ENCODE assay signal across 8 cellular contexts in the genomic region with DNA sequence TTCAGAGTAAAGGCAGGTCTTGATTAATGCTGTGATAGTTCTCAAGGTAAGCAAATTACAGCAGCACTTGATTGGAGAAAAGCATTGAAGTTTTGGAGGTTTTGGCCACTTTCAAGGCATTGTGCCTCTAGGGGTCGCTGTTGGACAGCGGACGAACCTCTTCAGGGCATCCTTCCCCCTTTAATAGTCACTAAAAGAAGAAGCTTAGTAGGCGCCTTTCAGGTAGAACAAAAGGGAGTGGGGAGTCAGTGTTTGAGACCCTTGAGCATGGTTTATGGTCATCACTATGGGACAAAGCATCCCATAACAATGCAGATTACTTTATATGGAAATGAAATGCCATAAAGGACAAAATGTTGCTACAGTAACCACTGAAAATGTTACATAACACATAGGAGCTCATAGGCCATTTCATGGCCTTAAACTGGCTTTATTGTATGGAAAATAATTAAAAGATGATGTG.
DNase-seq lines count a peak whose midpoint lies in the region; ATAC-seq, FAIRE-seq and TF ChIP-seq lines count a peak whose summit lies in the region.

No MANE protein-coding gene starts in this region.

- H3K36me3 ChIP-seq in adrenal gland (replicated peaks in 1 of 2) (no peaks in the 10 kb centered on the region), prostate gland (no peaks in the 10 kb centered on the region), upper lobe of right lung (no peaks in the 10 kb centered on the region)

- DNase-seq in NCI-H1092 treated with DMSO at 0.1 percent for 48 hours (lab: John Stamatoyannopoulos, UW) (peak; percentile 56), SW480 (ENCODE audit: low spot score) (peak; percentile 49), adrenal gland (peak; percentile 70 to 96 (median 88)), left ventricle myocardium superior (peak; percentile 87), prostate gland (ENCODE audit: low spot score) (peak; percentile 82), upper lobe of right lung (peak; percentile 84)

- H3K27me3 ChIP-seq in adrenal gland (no peaks in the 10 kb centered on the region), prostate gland (replicated peaks; ENCODE audit: insufficient read depth) (no peaks in the 10 kb centered on the region), upper lobe of right lung (no peaks in the 10 kb centered on the region)

- H3K27ac ChIP-seq in adrenal gland (peak overlapping the region; percentile 59 to 86 (median 76)), prostate gland (peak overlapping the region; percentile 56 to 74), upper lobe of right lung (peak overlapping the region; percentile 18)

- H3K9me3 ChIP-seq in adrenal gland (replicated peaks in 1 of 3) (no peaks in the 10 kb centered on the region), prostate gland (no peaks in the 10 kb centered on the region), upper lobe of right lung (no peaks in the 10 kb centered on the region)

- TF ChIP-seq POLR2A in adrenal gland (IDR thresholded peaks at IDR 0.05) (no peak), prostate gland (IDR thresholded peaks at IDR 0.05) (peak; percentile 12)

- intact Hi-C loops in adrenal gland (cut with DNase I) (loop anchor here in 1 of 2 donors (10.0 kb wide), 2 partner anchors 193 to 763 kb away; a partner anchor contains a TSS), left ventricle myocardium superior (cut with micrococcal nuclease) (loop anchor here (5.0 kb wide), 1 partner anchor 1270 kb away; no protein-coding TSS in a partner anchor), prostate gland (cut with DNase I) (loop anchor here (5.0 kb wide), 1 partner anchor 195 kb away; no protein-coding TSS in a partner anchor), upper lobe of right lung (cut with DNase I) (loop anchor here (5.0 kb wide), 1 partner anchor 1190 kb away; no protein-coding TSS in a partner anchor)

- peak; percentile 84 to 95 (median 90) for TF ChIP-seq CTCF in adrenal gland (IDR thresholded peaks at IDR 0.05)
- peak; percentile 85 to 89 (median 87) for TF ChIP-seq CTCF in prostate gland (IDR thresholded peaks at IDR 0.05)
- TF ChIP-seq CTCF in upper lobe of right lung (IDR thresholded peaks at IDR 0.05), result peak; percentile 89

- H3K4me3 ChIP-seq in adrenal gland, result peak overlapping the region in 3 of 4 donors; percentile 19 to 65 (median 53)
- peak overlapping the region; percentile 5 to 29 for H3K4me3 ChIP-seq in prostate gland
- H3K4me3 ChIP-seq in upper lobe of right lung, result peak overlapping the region; percentile 39

- FAIRE-seq in G401.6 (lab: Jason Lieb, UNC), result peak; percentile 19

- peaks cover 5 to 22% of the 10 kb centered on the region in 2 donors for H3K4me1 ChIP-seq in adrenal gland (replicated peaks in 1 of 2)
- no peaks in the 10 kb centered on the region for H3K4me1 ChIP-seq in prostate gland (replicated peaks)
- H3K4me1 ChIP-seq in upper lobe of right lung, result peaks cover 8% of the 10 kb centered on the region

- ATAC-seq in HG02610 (IDR thresholded peaks at IDR 0.05; ENCODE audit: unreplicated experiment) (peak; percentile 73), left ventricle myocardium superior (peak; percentile 90), upper lobe of right lung (peak; percentile 93)

- 1 to 4% (median 2%) methylated on average over 4 of the region's 4 CpGs for WGBS in adrenal gland, 4 donors
- WGBS in prostate gland, result 2% methylated on average over 4 of the region's 4 CpGs

Comparison
In these comparisons a context has a peak if more than half of its experiments do, and no peak if none do; other contexts are left out.
1. Peak in every context shown above with its lines: DNase-seq, ATAC-seq, H3K4me3 ChIP-seq and H3K27ac ChIP-seq.
2. H3K27ac ChIP-seq: peak in every context shown above with its lines; median percentile 76 in adrenal gland; 65 in prostate gland; 18 in upper lobe of right lung.